Comparison of ENCODE assay signal across 24 cellular contexts in genomic region chr4:80846210-80846609, GRCh38.
"Had no signal": no experiment of that assay in that cellular context is flagged by ENCODE, and none has a peak within 500 bp of the region (broad histone marks: within the 10 kb centered on the region; RNA-seq: fewer than 3 reads in every experiment).

No MANE protein-coding gene starts in this region.

- DNase-seq: cortex of kidney; effector CD8-positive, alpha-beta T cell; effector memory CD8-positive, alpha-beta T cell; endodermal cell; erythroblast; esophagus squamous epithelium; foreskin melanocyte; gastrocnemius medialis; glutamatergic neuron; head of caudate nucleus; heart right ventricle; hippocampal formation; left cardiac atrium; left lung; left ventricle myocardium superior; lower lobe of right lung; mesenchymal stem cell; mucosa of descending colon; naive B cell; naive thymus-derived CD8-positive, alpha-beta T cell had no signal

- H3K36me3 Mint-ChIP-seq: mesothelial cell of epicardium, naive B cell had no signal

- H3K27me3 Mint-ChIP-seq: dendritic cell treated with granulocyte-macrophage colony-stimulating factor and Interleukin-4, amounts not matched to agents 40 ng/mL and 50 ng/mL, for 4 days; effector memory CD8-positive, alpha-beta T cell had no signal

- H3K4me3 ChIP-seq: esophagus squamous epithelium, gastrocnemius medialis, heart right ventricle, left lung, lower lobe of right lung, mucosa of descending colon had no signal

- H3K36me3 ChIP-seq: esophagus squamous epithelium, gastrocnemius medialis, heart right ventricle, left lung, lower lobe of right lung had no signal

- H3K4me1 Mint-ChIP-seq: endodermal cell, naive B cell had no signal

- H3K4me1 ChIP-seq: esophagus squamous epithelium, gastrocnemius medialis, heart right ventricle, left lung, lower lobe of right lung had no signal

- H3K27ac ChIP-seq: epithelial cell of prostate, esophagus squamous epithelium, gastrocnemius medialis, heart right ventricle, left lung, lower lobe of right lung had no signal

- H3K9me3 ChIP-seq: esophagus squamous epithelium, gastrocnemius medialis, lower lobe of right lung had no signal

- H3K9me3 Mint-ChIP-seq: effector memory CD8-positive, alpha-beta T cell had no signal

- H3K4me3 Mint-ChIP-seq: dendritic cell treated with granulocyte-macrophage colony-stimulating factor and Interleukin-4, amounts not matched to agents 40 ng/mL and 50 ng/mL, for 4 days; effector memory CD8-positive, alpha-beta T cell; endodermal cell; mesothelial cell of epicardium; naive B cell; naive thymus-derived CD8-positive, alpha-beta T cell had no signal

- H3K27me3 ChIP-seq: esophagus squamous epithelium, gastrocnemius medialis, heart right ventricle, left lung had no signal

- ATAC-seq: effector memory CD8-positive, alpha-beta T cell; esophagus mucosa; gastrocnemius medialis; heart right ventricle; left cardiac atrium; left lung; left ventricle myocardium superior; lower lobe of right lung; mucosa of descending colon; naive thymus-derived CD8-positive, alpha-beta T cell had no signal

- H3K27ac Mint-ChIP-seq: dendritic cell treated with granulocyte-macrophage colony-stimulating factor and Interleukin-4, amounts not matched to agents 40 ng/mL and 50 ng/mL, for 4 days; effector memory CD8-positive, alpha-beta T cell; endodermal cell; mesothelial cell of epicardium; naive B cell; naive thymus-derived CD8-positive, alpha-beta T cell had no signal
